ENCODE assay signal across 28 cellular contexts in the genomic region with DNA sequence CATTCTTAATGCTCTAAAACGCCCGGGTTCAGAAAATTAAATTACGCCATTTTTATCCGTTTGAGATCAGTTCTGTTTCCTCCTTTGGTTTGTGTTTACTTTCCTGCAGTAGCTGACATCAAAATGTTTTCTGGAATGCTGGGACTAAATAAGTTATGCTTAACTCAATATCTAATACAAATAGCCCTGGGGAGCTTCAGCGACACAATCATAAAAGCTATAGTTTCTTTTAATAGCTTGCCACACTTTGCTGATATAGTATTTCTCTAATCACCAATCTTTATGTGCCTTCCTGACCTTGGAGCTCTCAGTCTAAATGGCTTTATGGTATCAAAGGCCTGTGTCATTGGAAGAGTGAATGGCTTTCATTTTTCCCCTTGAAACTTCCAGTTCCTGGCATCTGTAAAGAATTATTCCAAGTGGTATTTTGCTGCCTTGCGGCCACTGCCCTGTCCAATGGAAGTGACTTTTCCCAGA.
"Had no signal": no experiment of that assay in that cellular context is flagged by ENCODE, and none has a peak within 500 bp of the region (broad histone marks: within the 10 kb centered on the region; RNA-seq: fewer than 3 reads in every experiment).

No MANE protein-coding gene starts in this region.

- H3K27me3 ChIP-seq: colonic mucosa, esophagus squamous epithelium, heart right ventricle, left lung, pancreas, right lobe of liver, suprapubic skin, transverse colon, upper lobe of right lung, uterus had no signal

- H3K4me3 ChIP-seq: colonic mucosa, esophagus squamous epithelium, heart right ventricle, left lung, pancreas, right lobe of liver, suprapubic skin, transverse colon, upper lobe of right lung, uterus had no signal

- H3K36me3 Mint-ChIP-seq: naive thymus-derived CD4-positive, alpha-beta T cell had no signal

- H3K9me3 Mint-ChIP-seq: effector memory CD8-positive, alpha-beta T cell; nephron had no signal

- H3K4me1 Mint-ChIP-seq: naive thymus-derived CD4-positive, alpha-beta T cell; stimulated activated naive CD8-positive, alpha-beta T cell treated with anti-CD3 and anti-CD28 coated beads, Interleukin-15, amount 100 ng/mL, for 72 hours had no signal

- H3K36me3 ChIP-seq: colonic mucosa, esophagus squamous epithelium, heart right ventricle, left lung, pancreas, right lobe of liver, suprapubic skin, transverse colon, upper lobe of right lung, uterus had no signal

- H3K4me1 ChIP-seq: colonic mucosa, esophagus squamous epithelium, left lung, pancreas, right lobe of liver, suprapubic skin, transverse colon, upper lobe of right lung, uterus had no signal

- H3K27me3 Mint-ChIP-seq: effector memory CD8-positive, alpha-beta T cell; naive thymus-derived CD4-positive, alpha-beta T cell; stimulated activated naive CD8-positive, alpha-beta T cell treated with anti-CD3 and anti-CD28 coated beads, Interleukin-15, amount 100 ng/mL, for 72 hours had no signal

- H3K27ac ChIP-seq: colonic mucosa, esophagus squamous epithelium, heart right ventricle, left lung, pancreas, right lobe of liver, suprapubic skin, transverse colon, upper lobe of right lung, uterus had no signal

- H3K4me3 Mint-ChIP-seq: effector memory CD8-positive, alpha-beta T cell; naive thymus-derived CD4-positive, alpha-beta T cell; nephron; stimulated activated naive CD8-positive, alpha-beta T cell treated with anti-CD3 and anti-CD28 coated beads, Interleukin-15, amount 100 ng/mL, for 72 hours had no signal

- DNase-seq: colonic mucosa; effector memory CD8-positive, alpha-beta T cell; erythroblast; esophagus squamous epithelium; foreskin melanocyte; glutamatergic neuron; heart right ventricle; hippocampal formation; left cardiac atrium; left lung; mesenchymal stem cell; midbrain; naive thymus-derived CD4-positive, alpha-beta T cell; nucleus accumbens; pancreas; right lobe of liver; small intestine; stimulated activated CD4-positive, alpha-beta T cell treated with anti-CD3 and anti-CD28 coated beads, Interleukin-12 subunit alpha, Interleukin-12 subunit beta, amount 100 ng/mL, for 4 hours; stimulated activated CD4-positive, alpha-beta T cell treated with anti-CD3 and anti-CD28 coated beads, Interleukin-1b, Interleukin-23, amount 100 ng/mL, for 48 hours; stimulated activated CD4-positive, alpha-beta T cell treated with anti-CD3 and anti-CD28 coated beads, Interleukin-4, amount 100 ng/mL, for 1 hour; stimulated activated CD8-positive, alpha-beta memory T cell treated with anti-CD3 and anti-CD28 coated beads, Interleukin-4, amount 100 ng/mL, for 48 hours; stimulated activated naive CD4-positive, alpha-beta T cell; stimulated activated naive CD8-positive, alpha-beta T cell treated with anti-CD3 and anti-CD28 coated beads, Interleukin-15, amount 100 ng/mL, for 72 hours; transverse colon; upper lobe of right lung; uterus had no signal

- H3K9me3 ChIP-seq: colonic mucosa, esophagus squamous epithelium, heart right ventricle, left lung, pancreas, right lobe of liver, suprapubic skin, transverse colon, upper lobe of right lung, uterus had no signal

- H3K27ac Mint-ChIP-seq: effector memory CD8-positive, alpha-beta T cell; naive thymus-derived CD4-positive, alpha-beta T cell; nephron; stimulated activated naive CD8-positive, alpha-beta T cell treated with anti-CD3 and anti-CD28 coated beads, Interleukin-15, amount 100 ng/mL, for 72 hours had no signal

- ATAC-seq: effector memory CD8-positive, alpha-beta T cell; heart right ventricle; left cardiac atrium; left lung; naive thymus-derived CD4-positive, alpha-beta T cell; pancreas; right lobe of liver; stimulated activated naive CD8-positive, alpha-beta T cell treated with anti-CD3 and anti-CD28 coated beads, Interleukin-15, amount 100 ng/mL, for 72 hours; upper lobe of right lung had no signal
